Comparison of ENCODE assay signal across 19 cellular contexts in genomic region chr13:39893808-39894207, GRCh38.
DNase-seq lines count a peak whose midpoint lies in the region; ATAC-seq lines count a peak whose summit lies in the region.
"Had no signal": no experiment of that assay in that cellular context is flagged by ENCODE, and none has a peak within 500 bp of the region (broad histone marks: within the 10 kb centered on the region; RNA-seq: fewer than 3 reads in every experiment).

No MANE protein-coding gene starts in this region.

- H3K27me3 ChIP-seq in Karpas-422 (ENCODE audit: low read length), result no peaks in the 10 kb centered on the region

- no peaks in the 10 kb centered on the region for H3K4me1 ChIP-seq in Karpas-422 (ENCODE audit: low read length)
- H3K4me1 ChIP-seq: Caco-2, HAP-1 had no signal

- H3K79me2 ChIP-seq in Karpas-422 (ENCODE audit: low read length), result no peaks in the 10 kb centered on the region

- no peaks in the 10 kb centered on the region for H3K27me3 Mint-ChIP-seq in activated T-cell treated with anti-CD3 and anti-CD28 coated beads, Interleukin-2, amount 50 U/mL, for 24 hours

- no peaks in the 10 kb centered on the region for H4K20me1 ChIP-seq in Karpas-422 (ENCODE audit: insufficient read depth, low read depth, low read length)

- H2AFZ ChIP-seq in Karpas-422 (ENCODE audit: low read length), result no peak overlapping the region

- H3K36me3 ChIP-seq in Karpas-422 (ENCODE audit: insufficient read depth, low read length), result no peaks in the 10 kb centered on the region
- H3K36me3 ChIP-seq: HAP-1 had no signal

- H3K9me3 ChIP-seq in Karpas-422 (ENCODE audit: low read length), result no peaks in the 10 kb centered on the region
- H3K9me3 ChIP-seq: Caco-2, HAP-1 had no signal

- H3K27ac ChIP-seq in Karpas-422 (ENCODE audit: low read length), result no peak overlapping the region

- in situ Hi-C loops in G401 (cut with HindIII; ENCODE audit: low sequenced_read_pairs), result no loop called here

- H3K9me3 Mint-ChIP-seq in activated T-cell treated with anti-CD3 and anti-CD28 coated beads, Interleukin-2, amount 50 U/mL, for 24 hours, result peaks cover 2% of the 10 kb centered on the region

- H3K4me2 ChIP-seq in Karpas-422 (ENCODE audit: low read depth, low read length, poor library complexity, severe bottlenecking), result no peak overlapping the region

- peak overlapping the region; percentile 13 for H3K27ac Mint-ChIP-seq in activated T-cell treated with anti-CD3 and anti-CD28 coated beads, Interleukin-2, amount 50 U/mL, for 24 hours

- H3K36me3 Mint-ChIP-seq in activated T-cell treated with anti-CD3 and anti-CD28 coated beads, Interleukin-2, amount 50 U/mL, for 24 hours (ENCODE audit: low read depth), result no peaks in the 10 kb centered on the region

- no peak overlapping the region for H3K9ac ChIP-seq in Karpas-422 (ENCODE audit: low read length)

- DNase-seq in activated T-cell treated with anti-CD3 and anti-CD28 coated beads, Interleukin-2, amount 50 U/mL, for 24 hours, result no peak
- DNase-seq in activated T-cell treated with anti-CD3 and anti-CD28 coated beads for 4 hours (no peak), Karpas-422 (peak; percentile 22), globus pallidus (ENCODE audit: low spot score) (peak; percentile 13), pons (ENCODE audit: low spot score) (peak; percentile 9), G401 (ENCODE audit: low spot score) (no peak), T1000 (lab: John Stamatoyannopoulos, UW) (no peak)
- DNase-seq: C1 segment of cervical spinal cord, Caco-2, DMS53, IMR-90, MV-4-11, NCI-H1417 treated with DMSO at 0.1 percent for 48 hours, NCI-H2029, NCI-H2171 treated with DMSO at 0.1 percent for 48 hours, NCI-H774 had no signal

- no peak for ATAC-seq in HG03354 (IDR thresholded peaks at IDR 0.05; ENCODE audit: poor library complexity, severe bottlenecking, unreplicated experiment)
- ATAC-seq: Panc1 had no signal

- no peak overlapping the region for H3K4me3 Mint-ChIP-seq in activated T-cell treated with anti-CD3 and anti-CD28 coated beads, Interleukin-2, amount 50 U/mL, for 24 hours

- H3K9me2 ChIP-seq in Karpas-422 (replicated peaks; ENCODE audit: insufficient read depth, low read length), result no peaks in the 10 kb centered on the region

- H3K4me1 Mint-ChIP-seq in activated T-cell treated with anti-CD3 and anti-CD28 coated beads, Interleukin-2, amount 50 U/mL, for 24 hours (ENCODE audit: low read depth), result peaks cover 38% of the 10 kb centered on the region

- H3K4me3 ChIP-seq in Karpas-422 (ENCODE audit: low read length), result no peak overlapping the region
- H3K4me3 ChIP-seq: HAP-1 had no signal

Comparison
In these comparisons a context has a peak if more than half of its experiments do, and no peak if none do; other contexts are left out.
1. DNase-seq: peak in Karpas-422 (single experiment), globus pallidus (single experiment) and pons (single experiment); none in activated T-cell treated with anti-CD3 and anti-CD28 coated beads, Interleukin-2, amount 50 U/mL, for 24 hours (single experiment), activated T-cell treated with anti-CD3 and anti-CD28 coated beads for 4 hours (single experiment), G401 (single experiment) and T1000 (single experiment).